13 cellular contexts compared by ENCODE assay signal in genomic region chr7:76347710-76348109, GRCh38. TPM values are rescaled to one million over a fixed set of nuclear protein-coding genes. Genes with fewer than 3 reads are reported as not detected.
DNase-seq lines count a peak whose midpoint lies in the region; ATAC-seq, FAIRE-seq and TF ChIP-seq lines count a peak whose summit lies in the region.
"Had no signal": no experiment of that assay in that cellular context is flagged by ENCODE, and none has a peak within 500 bp of the region (broad histone marks: within the 10 kb centered on the region; RNA-seq: fewer than 3 reads in every experiment).

No MANE protein-coding gene starts in this region.

- H3K27ac ChIP-seq in SK-N-MC (0 out of 2 replicates have a peak overlapping the region, but pooled peaks have one; percentile 19), astrocyte (ENCODE audit: low read depth, low read length) (no peak overlapping the region), skeletal muscle tissue (ENCODE audit: low read depth, low read length) (peak overlapping the region; percentile 69), vagina (no peak overlapping the region)

- H3K4me3 ChIP-seq in SK-N-MC = no peak overlapping the region
- no peak overlapping the region for H3K4me3 ChIP-seq in astrocyte (ENCODE audit: insufficient read depth, low read depth, low read length)
- no peak overlapping the region for H3K4me3 ChIP-seq in skeletal muscle tissue (ENCODE audit: low read length in 3 of 3)
- no peak overlapping the region for H3K4me3 ChIP-seq in vagina
- H3K4me3 ChIP-seq: Peyer's patch had no signal

- no peak for DNase-seq in activated T-cell treated with anti-CD3 and anti-CD28 coated beads, Interleukin-2, amount 50 U/mL, for 24 hours
- no peak for DNase-seq in activated T-cell treated with anti-CD3 and anti-CD28 coated beads, Interleukin-2, amount 50 U/mL, for 4 hours
- DNase-seq in SK-N-MC (ENCODE audit: low read depth, low spot score) (no peak), astrocyte (ENCODE audit: low read depth) (no peak), vagina (ENCODE audit: extremely low spot score in 2 of 2) (no peak)
- DNase-seq: NCI-H1105 treated with DMSO at 0.1 percent for 48 hours; Peyer's patch; stimulated activated CD4-positive, alpha-beta T cell treated with anti-CD3 and anti-CD28 coated beads, Interleukin-12 subunit alpha, Interleukin-12 subunit beta, amount 100 ng/mL, for 4 hours; SW 1271 had no signal

- peak overlapping the region; percentile 59 for H3K27ac Mint-ChIP-seq in activated T-cell treated with anti-CD3 and anti-CD28 coated beads, Interleukin-2, amount 50 U/mL, for 24 hours
- peak overlapping the region; percentile 64 for H3K27ac Mint-ChIP-seq in astrocyte (ENCODE audit: unreplicated experiment)

- peaks cover 96% of the 10 kb centered on the region for H3K36me3 ChIP-seq in SK-N-MC (ENCODE audit: insufficient read depth, low read length)
- H3K36me3 ChIP-seq in astrocyte (ENCODE audit: insufficient read depth, low read length) = peaks cover 56% of the 10 kb centered on the region
- peaks cover 16 to 45% (median 36%) of the 10 kb centered on the region in 3 donors for H3K36me3 ChIP-seq in skeletal muscle tissue (ENCODE audit: control insufficient read depth in 3 of 3, insufficient read depth in 3 of 3, low read length in 3 of 3)
- H3K36me3 ChIP-seq in vagina = peaks cover 0 to 51% of the 10 kb centered on the region in 2 donors

- H3K4me2 ChIP-seq in astrocyte (ENCODE audit: low read length) = no peak overlapping the region

- no peaks in the 10 kb centered on the region for H3K9me3 Mint-ChIP-seq in activated T-cell treated with anti-CD3 and anti-CD28 coated beads, Interleukin-2, amount 50 U/mL, for 24 hours
- no peaks in the 10 kb centered on the region for H3K9me3 Mint-ChIP-seq in activated T-cell treated with anti-CD3 and anti-CD28 coated beads, Interleukin-2, amount 50 U/mL, for 4 hours
- H3K9me3 Mint-ChIP-seq in astrocyte (ENCODE audit: unreplicated experiment) = no peaks in the 10 kb centered on the region

- intact Hi-C loops in vagina (cut with DNase I) = loop anchor here (1.0 kb wide), 1 partner anchor 76 kb away; no protein-coding TSS in a partner anchor

- no peaks in the 10 kb centered on the region for H3K27me3 Mint-ChIP-seq in activated T-cell treated with anti-CD3 and anti-CD28 coated beads, Interleukin-2, amount 50 U/mL, for 24 hours
- no peaks in the 10 kb centered on the region for H3K27me3 Mint-ChIP-seq in activated T-cell treated with anti-CD3 and anti-CD28 coated beads, Interleukin-2, amount 50 U/mL, for 4 hours (ENCODE audit: low read depth)
- no peaks in the 10 kb centered on the region for H3K27me3 Mint-ChIP-seq in astrocyte (ENCODE audit: low read depth, unreplicated experiment)

- H3K9ac ChIP-seq in SK-N-MC (ENCODE audit: insufficient read length) (no peak overlapping the region), astrocyte (ENCODE audit: low read length) (no peak overlapping the region), skeletal muscle tissue (ENCODE audit: low read depth in 1 of 3, low read length in 3 of 3) (no peak overlapping the region)

- H3K4me3 Mint-ChIP-seq in activated T-cell treated with anti-CD3 and anti-CD28 coated beads, Interleukin-2, amount 50 U/mL, for 24 hours = no peak overlapping the region
- no peak overlapping the region for H3K4me3 Mint-ChIP-seq in activated T-cell treated with anti-CD3 and anti-CD28 coated beads, Interleukin-2, amount 50 U/mL, for 4 hours
- peak overlapping the region; percentile 60 for H3K4me3 Mint-ChIP-seq in astrocyte (ENCODE audit: unreplicated experiment)

- H3K36me3 Mint-ChIP-seq in activated T-cell treated with anti-CD3 and anti-CD28 coated beads, Interleukin-2, amount 50 U/mL, for 24 hours (ENCODE audit: low read depth) = peaks cover 96% of the 10 kb centered on the region
- peaks cover 58% of the 10 kb centered on the region for H3K36me3 Mint-ChIP-seq in activated T-cell treated with anti-CD3 and anti-CD28 coated beads, Interleukin-2, amount 50 U/mL, for 4 hours (ENCODE audit: insufficient read depth)
- peaks cover 57% of the 10 kb centered on the region for H3K36me3 Mint-ChIP-seq in astrocyte (ENCODE audit: low read depth, unreplicated experiment)

- FAIRE-seq in astrocyte (lab: Jason Lieb, UNC) = no peak
- FAIRE-seq: colon had no signal

- H3K4me1 ChIP-seq in astrocyte (ENCODE audit: insufficient read depth, low read length) (peaks cover 27% of the 10 kb centered on the region), skeletal muscle tissue (ENCODE audit: control insufficient read depth in 3 of 3, insufficient read depth in 3 of 3, low read length in 3 of 3) (peaks cover 58 to 77% (median 58%) of the 10 kb centered on the region in 3 donors), vagina (peaks cover 31% of the 10 kb centered on the region)

- H3K27me3 ChIP-seq in astrocyte (ENCODE audit: insufficient read depth, low read length) (no peaks in the 10 kb centered on the region), skeletal muscle tissue (ENCODE audit: control insufficient read depth in 3 of 3, insufficient read depth in 3 of 3, low read length in 3 of 3) (no peaks in the 10 kb centered on the region), vagina (no peaks in the 10 kb centered on the region)
- H3K27me3 ChIP-seq: Peyer's patch had no signal

- TF ChIP-seq CTCF in astrocyte (IDR thresholded peaks at IDR 0.05; ENCODE audit: insufficient read depth, low read depth, low read length) (no peak), vagina (IDR thresholded peaks at IDR 0.05) (no peak)

- peaks cover 78% of the 10 kb centered on the region for H3K4me1 Mint-ChIP-seq in activated T-cell treated with anti-CD3 and anti-CD28 coated beads, Interleukin-2, amount 50 U/mL, for 24 hours (ENCODE audit: low read depth)
- peaks cover 73% of the 10 kb centered on the region for H3K4me1 Mint-ChIP-seq in activated T-cell treated with anti-CD3 and anti-CD28 coated beads, Interleukin-2, amount 50 U/mL, for 4 hours (ENCODE audit: low read depth)
- H3K4me1 Mint-ChIP-seq in astrocyte (ENCODE audit: low read depth, unreplicated experiment) = peaks cover 55% of the 10 kb centered on the region

- H2AFZ ChIP-seq in astrocyte (ENCODE audit: low read depth, low read length) = no peak overlapping the region

- no peak for TF ChIP-seq POLR2A in vagina (IDR thresholded peaks at IDR 0.05)

- ATAC-seq in activated T-cell treated with anti-CD3 and anti-CD28 coated beads, Interleukin-2, amount 50 U/mL, for 4 hours = no peak
- no peak for ATAC-seq in activated CD4-positive, CD25-positive, alpha-beta regulatory T cell treated with anti-CD3 and anti-CD28 coated beads, Interleukin-2, amount 50 U/mL, for 24 hours
- no peak for ATAC-seq in GM21390 (IDR thresholded peaks at IDR 0.05; ENCODE audit: unreplicated experiment)

- H4K20me1 ChIP-seq in astrocyte (ENCODE audit: insufficient read depth, low read length) = peaks cover 99% of the 10 kb centered on the region

- peaks cover 99% of the 10 kb centered on the region for H3K79me2 ChIP-seq in astrocyte (ENCODE audit: insufficient read depth, low read length)

- H3K9me3 ChIP-seq in SK-N-MC (ENCODE audit: low read depth, low read length) (no peaks in the 10 kb centered on the region), astrocyte (ENCODE audit: insufficient read depth, low read depth, low read length) (no peaks in the 10 kb centered on the region), skeletal muscle tissue (ENCODE audit: control insufficient read depth in 3 of 3, low read length in 3 of 3) (no peaks in the 10 kb centered on the region), vagina (no peaks in the 10 kb centered on the region)
- H3K9me3 ChIP-seq: Peyer's patch had no signal

RNA-seq across cellular contexts. Expression of gene YWHAG, which starts 11.1 kb away (rescaled TPM):
- total RNA-seq in activated T-cell treated with anti-CD3 and anti-CD28 coated beads, Interleukin-2, amount 50 U/mL, for 4 hours = 100 to 1,000 TPM; 164 to 173 (median 173) TPM
- 344 and 351 TPM in 2 replicates for total RNA-seq in astrocyte
- 86.1 TPM for total RNA-seq in skeletal muscle tissue
- total RNA-seq in vagina = 73.2 TPM

RNA-seq across cellular contexts. Expression of gene HSPB1, which starts 45.2 kb away (rescaled TPM):
- total RNA-seq in activated T-cell treated with anti-CD3 and anti-CD28 coated beads, Interleukin-2, amount 50 U/mL, for 4 hours = 10 to 100 TPM; 50.3 to 57.0 (median 53.8) TPM
- total RNA-seq in astrocyte (933 and 1,069 TPM in 2 replicates), skeletal muscle tissue (80.4 TPM), vagina (3,606 TPM)

Comparison
In these comparisons a context has a peak if more than half of its experiments do, and no peak if none do; other contexts are left out.
1. H3K27ac ChIP-seq: peak in SK-N-MC (single experiment) and skeletal muscle tissue (single experiment); none in astrocyte (single experiment) and vagina (single experiment).
2. RNA of gene HSPB1, which starts 45.2 kb away (total RNA-seq): 3,606 TPM in vagina (single experiment) and 933 to 1,069 TPM in astrocyte; 80.4 TPM in skeletal muscle tissue (single experiment) and 50.3 to 57.0 TPM in activated T-cell treated with anti-CD3 and anti-CD28 coated beads, Interleukin-2, amount 50 U/mL, for 4 hours; every median in the first group is over 10 times any median in the second.